ENCODE assay signal across 1 cellular context in the genomic region with DNA sequence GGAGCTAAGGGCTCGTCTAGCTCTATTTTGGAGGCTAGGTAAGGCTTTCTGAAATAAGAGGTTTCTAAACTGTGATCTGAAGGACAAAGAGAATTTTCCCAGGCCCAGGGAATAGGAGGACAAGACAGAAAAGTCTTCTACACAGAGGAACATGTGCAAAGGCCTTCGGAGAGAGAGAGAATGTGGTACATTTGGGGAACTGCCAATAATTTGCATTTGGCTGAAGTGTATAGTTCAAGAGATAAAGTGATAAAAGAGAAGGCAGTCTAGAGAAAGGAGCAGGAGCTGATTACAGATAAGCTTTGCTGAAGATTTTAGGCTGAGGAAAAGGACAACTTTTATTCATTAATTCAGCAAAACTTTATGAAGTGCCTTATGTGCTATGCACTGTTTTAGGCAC.
TF ChIP-seq lines count a peak whose summit lies in the region.

No MANE protein-coding gene starts in this region.

TF ChIP-seq in H1, 55 proteins besides CTCF, POLR2A, EP300 and RAD21:
- TF ChIP-seq RFX5 (IDR thresholded peaks at IDR 0.05; ENCODE audit: borderline replicate concordance, low read depth, low read length) (no peak), NANOG (IDR thresholded peaks at IDR 0.05; ENCODE audit: insufficient read depth, low read depth, low read length, poor library complexity, severe bottlenecking) (no peak), NRF1 (IDR thresholded peaks at IDR 0.05; ENCODE audit: low read depth, low read length) (no peak), SUZ12 (IDR thresholded peaks at IDR 0.05; ENCODE audit: low read length) (no peak), EGR1 (IDR thresholded peaks at IDR 0.05; ENCODE audit: borderline replicate concordance, low read depth, low read length) (no peak)
- TF ChIP-seq, protein P1, sequence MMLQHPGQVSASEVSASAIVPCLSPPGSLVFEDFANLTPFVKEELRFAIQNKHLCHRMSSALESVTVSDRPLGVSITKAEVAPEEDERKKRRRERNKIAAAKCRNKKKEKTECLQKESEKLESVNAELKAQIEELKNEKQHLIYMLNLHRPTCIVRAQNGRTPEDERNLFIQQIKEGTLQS (IDR thresholded peaks at IDR 0.05; ENCODE audit: insufficient read depth, low read depth, low read length), result no peak
